Comparison of ENCODE assay signal across 1 cellular context in the genomic region with DNA sequence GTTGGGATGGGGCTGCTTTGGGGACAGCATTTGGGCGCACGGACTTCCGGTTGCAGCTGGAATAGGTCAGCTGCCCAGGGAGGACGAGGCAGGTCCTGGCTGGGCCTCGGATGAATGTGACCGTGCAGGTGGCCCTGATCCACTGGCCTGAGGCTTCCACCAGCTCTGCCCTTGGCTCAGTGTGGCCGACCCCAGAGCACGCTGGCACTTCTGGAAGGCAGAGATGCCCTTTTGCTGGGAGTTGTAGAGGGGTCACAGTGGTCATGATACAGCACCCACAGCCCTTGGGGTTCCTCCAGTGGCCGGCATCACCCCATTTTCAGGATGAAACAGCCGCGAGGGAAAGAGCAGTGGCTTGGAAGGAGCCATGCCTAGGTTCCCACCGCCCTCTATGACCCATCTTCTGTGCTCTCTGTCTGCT.
TF ChIP-seq lines count a peak whose summit lies in the region.

No MANE protein-coding gene starts in this region.

TF ChIP-seq in H1, 55 proteins besides CTCF, POLR2A, EP300 and RAD21:
- TF ChIP-seq EGR1 (IDR thresholded peaks at IDR 0.05; ENCODE audit: borderline replicate concordance, low read depth, low read length) (no peak), CBX8 (IDR thresholded peaks at IDR 0.05; ENCODE audit: borderline replicate concordance, low read depth, low read length) (no peak), SP1 (IDR thresholded peaks at IDR 0.05; ENCODE audit: low read depth, low read length) (no peak), SRF (IDR thresholded peaks at IDR 0.05; ENCODE audit: low read depth, low read length) (no peak), TCF12 (IDR thresholded peaks at IDR 0.05; ENCODE audit: low read depth, low read length) (no peak), GABPA (IDR thresholded peaks at IDR 0.05; ENCODE audit: borderline replicate concordance, insufficient read depth, low read length) (no peak), KDM1A (IDR thresholded peaks at IDR 0.05; ENCODE audit: borderline replicate concordance, low read length) (no peak), HDAC2 (IDR thresholded peaks at IDR 0.05; ENCODE audit: borderline replicate concordance in 1 of 2, low read depth in 2 of 2, low read length in 2 of 2) (no peak), NRF1 (IDR thresholded peaks at IDR 0.05; ENCODE audit: low read depth, low read length) (no peak), RNF2 (IDR thresholded peaks at IDR 0.05; ENCODE audit: borderline replicate concordance, low read depth, low read length, missing control alignments, poor library complexity, severe bottlenecking) (no peak), CHD2 (IDR thresholded peaks at IDR 0.05; ENCODE audit: low read length) (no peak), GTF2F1 (IDR thresholded peaks at IDR 0.05; ENCODE audit: borderline replicate concordance, low read depth, low read length) (no peak), TBP (IDR thresholded peaks at IDR 0.05; ENCODE audit: low read depth, low read length) (no peak)
